Comparison of ENCODE assay signal across 15 cellular contexts in the genomic region with DNA sequence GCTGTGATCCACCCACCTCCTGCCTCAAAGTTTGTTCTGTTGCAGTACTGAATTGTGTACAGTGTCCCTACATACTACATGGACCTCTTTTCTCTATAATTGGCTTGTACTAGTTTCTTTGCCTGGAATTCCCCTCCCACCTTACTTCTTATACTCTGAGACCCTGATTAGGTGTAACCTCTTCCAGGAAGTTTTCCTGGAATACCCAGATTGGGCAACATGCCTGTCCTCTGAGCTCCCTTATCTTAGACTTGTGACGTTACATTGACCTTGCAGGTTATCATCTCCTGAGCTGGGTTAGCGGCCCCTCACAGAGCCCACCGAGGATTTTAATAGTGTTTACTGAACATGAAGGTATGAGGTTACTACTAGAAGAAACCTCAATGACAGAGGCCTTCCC.
DNase-seq lines count a peak whose midpoint lies in the region; ATAC-seq and TF ChIP-seq lines count a peak whose summit lies in the region.
"Had no signal": no experiment of that assay in that cellular context is flagged by ENCODE, and none has a peak within 500 bp of the region (broad histone marks: within the 10 kb centered on the region; RNA-seq: fewer than 3 reads in every experiment).

No MANE protein-coding gene starts in this region.

- no peak overlapping the region for H3K56ac ChIP-seq in H9 (ENCODE audit: insufficient read length, low read depth, low read length)

- H3K27ac Mint-ChIP-seq in H9 (no peak overlapping the region), osteocyte (ENCODE audit: unreplicated experiment) (no peak overlapping the region)
- H3K27ac Mint-ChIP-seq: CD4-positive, alpha-beta memory T cell; IgD-negative memory B cell had no signal

- H3T11ph ChIP-seq in H9 (ENCODE audit: low read length) = no peak overlapping the region

- H3K4me1 ChIP-seq in H9 (ENCODE audit: insufficient read depth, low read length) (no peaks in the 10 kb centered on the region; the same call in 1 of the 2 replicates), tibial artery (peaks cover 4 to 39% (median 26%) of the 10 kb centered on the region in 4 donors), breast epithelium (no peaks in the 10 kb centered on the region)

- H2BK5ac ChIP-seq in H9 (ENCODE audit: insufficient read length, low read length) = no peak overlapping the region

- no CpG with 5 or more reads among the region's 3 CpGs for WGBS in H9 (ENCODE audit: extremely low coverage, insufficient read length, low lambda C conversion rate)

- no peak overlapping the region for H3K14ac ChIP-seq in H9 (ENCODE audit: insufficient read depth, low read length)

- no peak overlapping the region for H2AFZ ChIP-seq in H9 (ENCODE audit: low read length)
- H2AFZ ChIP-seq: GM23248 had no signal

- H2BK12ac ChIP-seq in H9 (ENCODE audit: insufficient read length, low read depth, low read length) = no peak overlapping the region

- H3K27me3 Mint-ChIP-seq in H9 (ENCODE audit: low read depth) (no peaks in the 10 kb centered on the region; the same call in 1 of the 2 replicates), osteocyte (ENCODE audit: unreplicated experiment) (peaks cover 2% of the 10 kb centered on the region)
- H3K27me3 Mint-ChIP-seq: CD4-positive, alpha-beta memory T cell; IgD-negative memory B cell had no signal

- no peak overlapping the region for H4K91ac ChIP-seq in H9 (ENCODE audit: insufficient read length, low read depth, low read length)

- H4K8ac ChIP-seq in H9 (replicated peaks; ENCODE audit: insufficient read length, low read depth, low read length) = no peak overlapping the region

- H3K36me3 Mint-ChIP-seq in H9 (ENCODE audit: insufficient read depth in 1 of 3, low read depth in 3 of 3) = peaks cover 4 to 10% (median 7%) of the 10 kb centered on the region in 3 experiments; a peak in 5 of 7 replicates
- peaks cover 4% of the 10 kb centered on the region for H3K36me3 Mint-ChIP-seq in osteocyte (ENCODE audit: unreplicated experiment)
- H3K36me3 Mint-ChIP-seq: CD4-positive, alpha-beta memory T cell; IgD-negative memory B cell had no signal

- ATAC-seq in GM21737 (IDR thresholded peaks at IDR 0.05; ENCODE audit: unreplicated experiment) = no peak

- DNase-seq in H9 (peak; percentile 4), coronary artery (ENCODE audit: low spot score) (peak; percentile 3), osteocyte (ENCODE audit: extremely low spot score, unreplicated experiment) (peak; percentile 7), tibial artery (no peak), AG20443 (ENCODE audit: low spot score) (no peak), MG63 (no peak), breast epithelium (ENCODE audit: low spot score in 2 of 2) (no peak)
- DNase-seq: BE2C; CD4-positive, alpha-beta memory T cell; DMS79 treated with DMSO at 0.1 percent for 48 hours; EL; GM23248 had no signal

- no peaks in the 10 kb centered on the region for H3K36me3 ChIP-seq in tibial artery
- H3K36me3 ChIP-seq in MG63 = no peaks in the 10 kb centered on the region
- no peaks in the 10 kb centered on the region for H3K36me3 ChIP-seq in breast epithelium
- H3K36me3 ChIP-seq: BE2C had no signal

- H3K27ac ChIP-seq in H9 (ENCODE audit: insufficient read length, low read depth, low read length) (no peak overlapping the region), coronary artery (no peak overlapping the region), tibial artery (peak overlapping the region; percentile 73 to 90), breast epithelium (no peak overlapping the region)
- H3K27ac ChIP-seq: C4-2B, GM23248 had no signal

- intact Hi-C loops in tibial artery (cut with DNase I; ENCODE audit: low total_unique reads) = no loop called here
- intact Hi-C loops in breast epithelium (cut with DNase I; ENCODE audit: low total_unique reads) = no loop called here

- no peak overlapping the region for H2AK5ac ChIP-seq in H9 (ENCODE audit: insufficient read length, low read length)

- no peaks in the 10 kb centered on the region for H3K23me2 ChIP-seq in H9 (ENCODE audit: insufficient read length, low read depth, low read length, poor library complexity, severe bottlenecking)

- H3K23ac ChIP-seq in H9 (ENCODE audit: insufficient read length, low read depth, low read length) = no peak overlapping the region

- no peak overlapping the region for H4K5ac ChIP-seq in H9 (ENCODE audit: insufficient read length, low read depth, low read length)

- H3K9ac ChIP-seq in H9 (ENCODE audit: extremely low read depth, insufficient read length, low read length) = no peak overlapping the region

- no peaks in the 10 kb centered on the region for H3K79me2 ChIP-seq in H9 (ENCODE audit: insufficient read depth, low read length)

- peaks cover 0 to 2% of the 10 kb centered on the region in 2 experiments; a peak in 1 of 5 replicates for H3K9me3 Mint-ChIP-seq in H9
- H3K9me3 Mint-ChIP-seq in osteocyte (ENCODE audit: unreplicated experiment) = peaks cover 2% of the 10 kb centered on the region
- H3K9me3 Mint-ChIP-seq: CD4-positive, alpha-beta memory T cell had no signal

- H3K18ac ChIP-seq in H9 (ENCODE audit: insufficient read length, low read depth, low read length) = no peak overlapping the region

- H3K4me2 ChIP-seq in H9 (ENCODE audit: insufficient read depth, insufficient read length, low read length) = no peak overlapping the region

- TF ChIP-seq POLR2A in breast epithelium (IDR thresholded peaks at IDR 0.05) = no peak

- H3K4me3 ChIP-seq in coronary artery = no peak overlapping the region
- no peak overlapping the region for H3K4me3 ChIP-seq in tibial artery
- H3K4me3 ChIP-seq in MG63 = no peak overlapping the region
- H3K4me3 ChIP-seq in breast epithelium = no peak overlapping the region
- H3K4me3 ChIP-seq: GM23248 had no signal

- H3K4me3 Mint-ChIP-seq in H9 (no peak overlapping the region), osteocyte (ENCODE audit: unreplicated experiment) (no peak overlapping the region)
- H3K4me3 Mint-ChIP-seq: CD4-positive, alpha-beta memory T cell; IgD-negative memory B cell had no signal

- H3K9me3 ChIP-seq in H9 (ENCODE audit: control insufficient read depth, low read depth, low read length) (no peaks in the 10 kb centered on the region), tibial artery (no peaks in the 10 kb centered on the region), MG63 (no peaks in the 10 kb centered on the region), breast epithelium (no peaks in the 10 kb centered on the region)
- H3K9me3 ChIP-seq: BE2C had no signal

- H2BK20ac ChIP-seq in H9 (ENCODE audit: low read depth, low read length, poor library complexity, severe bottlenecking) = no peak overlapping the region

- H2BK15ac ChIP-seq in H9 (ENCODE audit: low read depth, low read length) = no peak overlapping the region

- H3K27me3 ChIP-seq in H9 (ENCODE audit: insufficient read depth, low read length) (no peaks in the 10 kb centered on the region), tibial artery (no peaks in the 10 kb centered on the region), MG63 (no peaks in the 10 kb centered on the region), breast epithelium (no peaks in the 10 kb centered on the region)
- H3K27me3 ChIP-seq: BE2C had no signal

- no peaks in the 10 kb centered on the region for H3K79me1 ChIP-seq in H9 (ENCODE audit: insufficient read depth, low read depth, low read length, poor library complexity, severe bottlenecking)

- H2BK120ac ChIP-seq in H9 (ENCODE audit: low read depth, low read length, poor library complexity, severe bottlenecking) = no peak overlapping the region

- H4K20me1 ChIP-seq in H9 (ENCODE audit: control insufficient read depth, insufficient read depth, insufficient read length) = no peaks in the 10 kb centered on the region

- peaks cover 11 to 14% of the 10 kb centered on the region in 2 experiments for H3K4me1 Mint-ChIP-seq in H9
- H3K4me1 Mint-ChIP-seq in osteocyte (ENCODE audit: unreplicated experiment) = peaks cover 12% of the 10 kb centered on the region
- H3K4me1 Mint-ChIP-seq: CD4-positive, alpha-beta memory T cell; IgD-negative memory B cell had no signal

- TF ChIP-seq CTCF in H9 (conservative IDR thresholded peaks at IDR 0.05) (no peak), coronary artery (IDR thresholded peaks at IDR 0.05) (no peak), osteocyte (IDR thresholded peaks at IDR 0.05) (no peak), tibial artery (IDR thresholded peaks at IDR 0.05) (no peak), breast epithelium (IDR thresholded peaks at IDR 0.05) (no peak)

- H3K4ac ChIP-seq in H9 (ENCODE audit: low read depth, low read length) = no peak overlapping the region

Comparison
In these comparisons a context has a peak if more than half of its experiments do, and no peak if none do; other contexts are left out.
1. DNase-seq: peak in H9 (single experiment), coronary artery (single experiment) and osteocyte (single experiment); none in tibial artery (0 of 2), AG20443 (single experiment), MG63 (single experiment) and breast epithelium (0 of 2).
2. H3K27ac ChIP-seq: peak in tibial artery (2 of 2); none in H9 (single experiment), coronary artery (0 of 2) and breast epithelium (0 of 2).